In the genomic region with DNA sequence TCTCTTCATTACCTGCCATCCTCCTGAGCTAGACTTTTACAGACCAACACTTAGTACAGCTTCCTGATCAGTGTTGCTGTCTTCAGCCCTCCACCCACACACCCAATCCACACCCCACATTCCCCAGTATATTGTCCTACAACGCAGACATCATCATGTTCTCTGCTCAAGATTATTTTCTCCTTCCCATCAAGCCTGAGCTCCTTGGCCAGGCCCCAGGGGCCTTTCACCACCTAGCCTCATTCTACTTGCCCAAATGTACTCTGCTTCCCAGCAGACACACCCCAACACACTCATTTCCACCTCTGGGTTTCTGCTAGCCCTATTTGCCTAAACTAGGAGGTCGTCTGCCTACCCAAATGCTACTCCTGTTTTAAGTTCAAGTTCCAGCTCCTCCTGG, we compare ENCODE assay signal across 10 cellular contexts. TPM values are rescaled to one million over a fixed set of nuclear protein-coding genes. Genes with fewer than 3 reads are reported as not detected.
A peak's percentile ranks its signal among the peaks of the same experiment; 100 is the strongest.
DNase-seq lines count a peak whose midpoint lies in the region; ATAC-seq and TF ChIP-seq lines count a peak whose summit lies in the region.
"Had no signal": no experiment of that assay in that cellular context is flagged by ENCODE, and none has a peak within 500 bp of the region (broad histone marks: within the 10 kb centered on the region; RNA-seq: fewer than 3 reads in every experiment).

No MANE protein-coding gene starts in this region.

- CTCF ChIA-PET in CD4-positive, alpha-beta T cell (lab: Charles Lee), result interaction anchor here (0.5 to 4.0 kb wide), 9 partner anchors 9 to 313 kb away, joined by 3 to 40 read pairs (median 6); a partner anchor contains a TSS
- CTCF ChIA-PET in OCI-LY7 (lab: Charles Lee; ENCODE audit: unreplicated experiment), result interaction anchor here (1.8 kb wide), 1 partner anchor 64 kb away, joined by 6 read pairs; no protein-coding TSS in a partner anchor

- in situ Hi-C loops in GM13976 (cut with MboI; ENCODE audit: low sequenced_read_pairs, unreplicated experiment), result no loop called here

- intact Hi-C loops in CD4-positive, alpha-beta T cell (cut with DNase I, micrococcal nuclease), result no loop called here
- intact Hi-C loops in OCI-LY7 (cut with micrococcal nuclease; ENCODE audit: unreplicated experiment), result no loop called here

- peaks cover 38% of the 10 kb centered on the region for H3K4me1 Mint-ChIP-seq in CD4-positive, alpha-beta T cell (ENCODE audit: low read depth)
- H3K4me1 Mint-ChIP-seq in effector memory CD8-positive, alpha-beta T cell (ENCODE audit: low read depth in 2 of 2), result peaks cover 45 to 50% of the 10 kb centered on the region in 2 donors
- H3K4me1 Mint-ChIP-seq in natural killer cell treated with Interleukin-12 subunit alpha and Interleukin-12 subunit beta and Interleukin-15 and Interleukin-18, amount 100 ng/mL, for 72 hours (ENCODE audit: low read depth in 2 of 2), result peaks cover 27 to 49% of the 10 kb centered on the region in 2 donors

- DNase-seq in CD4-positive, alpha-beta T cell, result no peak
- DNase-seq in OCI-LY7 (ENCODE audit: low spot score) (no peak), GM13976 (ENCODE audit: low spot score) (no peak)
- DNase-seq in effector memory CD8-positive, alpha-beta T cell, result no peak
- no peak for DNase-seq in natural killer cell treated with Interleukin-12 subunit alpha and Interleukin-12 subunit beta and Interleukin-15 and Interleukin-18, amount 100 ng/mL, for 72 hours (ENCODE audit: low spot score)
- DNase-seq: COR-L47, NCI-H524 treated with DMSO at 0.1 percent for 48 hours had no signal

- no peaks in the 10 kb centered on the region for H3K9me3 ChIP-seq in CD4-positive, alpha-beta T cell (ENCODE audit: control insufficient read depth, low read length)
- no peaks in the 10 kb centered on the region for H3K9me3 ChIP-seq in OCI-LY7 (ENCODE audit: low read length)

- no peaks in the 10 kb centered on the region for H3K79me2 ChIP-seq in OCI-LY7 (ENCODE audit: insufficient read depth, low read depth, low read length)

- no TSS peak for BruUV-seq in OCI-LY7 (replicated peaks; lab: Mats Ljungman, UMichigan)

- no peak overlapping the region for H3K4me3 ChIP-seq in OCI-LY7 (ENCODE audit: low read depth, low read length, poor library complexity, severe bottlenecking)

- H3K4me2 ChIP-seq in OCI-LY7 (ENCODE audit: low read length), result peak overlapping the region; percentile 63; the same call in 1 of the 2 replicates

- peak overlapping the region; percentile 64 for H3K27ac ChIP-seq in CD4-positive, alpha-beta T cell (ENCODE audit: low read depth, low read length)
- no peak overlapping the region for H3K27ac ChIP-seq in OCI-LY7 (ENCODE audit: low read depth, low read length, poor library complexity, severe bottlenecking)

- peak overlapping the region; percentile 1 for H3K4me3 Mint-ChIP-seq in CD4-positive, alpha-beta T cell
- peak overlapping the region; percentile 84 to 85 for H3K4me3 Mint-ChIP-seq in effector memory CD8-positive, alpha-beta T cell
- H3K4me3 Mint-ChIP-seq in natural killer cell treated with Interleukin-12 subunit alpha and Interleukin-12 subunit beta and Interleukin-15 and Interleukin-18, amount 100 ng/mL, for 72 hours, result peak overlapping the region; percentile 60

- no peaks in the 10 kb centered on the region for H3K27me3 ChIP-seq in CD4-positive, alpha-beta T cell (ENCODE audit: control insufficient read depth, insufficient read depth, low read length)

- ATAC-seq in CD4-positive, alpha-beta T cell (ENCODE audit: poor library complexity), result no peak
- no peak for ATAC-seq in effector memory CD8-positive, alpha-beta T cell (replicated peaks)
- no peak for ATAC-seq in natural killer cell treated with Interleukin-12 subunit alpha and Interleukin-12 subunit beta and Interleukin-15 and Interleukin-18, amount 100 ng/mL, for 72 hours
- no peak for ATAC-seq in GM21717 (IDR thresholded peaks at IDR 0.05; ENCODE audit: unreplicated experiment)
- ATAC-seq in GM18870 (IDR thresholded peaks at IDR 0.05; ENCODE audit: unreplicated experiment), result no peak
- no peak for ATAC-seq in HG02840 (IDR thresholded peaks at IDR 0.05; ENCODE audit: low FRiP score, unreplicated experiment)

- peak overlapping the region; percentile 87 for H2AFZ ChIP-seq in OCI-LY7 (ENCODE audit: low read length)

- no peaks in the 10 kb centered on the region for H3K36me3 ChIP-seq in OCI-LY7 (ENCODE audit: insufficient read depth, low read length)

- H4K20me1 ChIP-seq in OCI-LY7 (ENCODE audit: insufficient read depth, low read length), result no peaks in the 10 kb centered on the region

- peaks cover 34% of the 10 kb centered on the region for H3K4me1 ChIP-seq in OCI-LY7 (ENCODE audit: insufficient read depth, low read length, poor library complexity, severe bottlenecking)

- POLR2A ChIA-PET in CD4-positive, alpha-beta T cell (lab: Charles Lee), result interaction anchor here (0.7 to 3.0 kb wide), 2 partner anchors 61 to 176 kb away, joined by 3 to 20 read pairs; a partner anchor contains a TSS
- POLR2A ChIA-PET in OCI-LY7 (lab: Charles Lee), result interaction anchor here (0.7 to 1.3 kb wide), 4 partner anchors 8 to 257 kb away, joined by 3 to 6 read pairs (median 3); no protein-coding TSS in a partner anchor

- no peaks in the 10 kb centered on the region for H3K9me2 ChIP-seq in OCI-LY7 (ENCODE audit: insufficient read depth, low read length)

- peak overlapping the region; percentile 93 for H3K27ac Mint-ChIP-seq in CD4-positive, alpha-beta T cell
- H3K27ac Mint-ChIP-seq in effector memory CD8-positive, alpha-beta T cell, result peak overlapping the region; percentile 98 to 99
- peak overlapping the region; percentile 30 to 79 for H3K27ac Mint-ChIP-seq in natural killer cell treated with Interleukin-12 subunit alpha and Interleukin-12 subunit beta and Interleukin-15 and Interleukin-18, amount 100 ng/mL, for 72 hours

- no peaks in the 10 kb centered on the region for H3K27me3 Mint-ChIP-seq in CD4-positive, alpha-beta T cell
- no peaks in the 10 kb centered on the region for H3K27me3 Mint-ChIP-seq in effector memory CD8-positive, alpha-beta T cell
- H3K27me3 Mint-ChIP-seq in natural killer cell treated with Interleukin-12 subunit alpha and Interleukin-12 subunit beta and Interleukin-15 and Interleukin-18, amount 100 ng/mL, for 72 hours, result no peaks in the 10 kb centered on the region

- TF ChIP-seq CTCF in CD4-positive, alpha-beta T cell (IDR thresholded peaks at IDR 0.05), result no peak
- no peak for TF ChIP-seq CTCF in OCI-LY7 (conservative IDR thresholded peaks at IDR 0.05; ENCODE audit: low read length)
- TF ChIP-seq CTCF in GM13976 (IDR thresholded peaks at IDR 0.05; ENCODE audit: borderline replicate concordance, control extremely low read depth, extremely low read depth, insufficient read depth, missing control alignments), result no peak

- no peaks in the 10 kb centered on the region for H3K36me3 Mint-ChIP-seq in CD4-positive, alpha-beta T cell (ENCODE audit: low read depth)
- peaks cover 22% of the 10 kb centered on the region for H3K36me3 Mint-ChIP-seq in effector memory CD8-positive, alpha-beta T cell (ENCODE audit: insufficient read depth)
- no peaks in the 10 kb centered on the region for H3K36me3 Mint-ChIP-seq in natural killer cell treated with Interleukin-12 subunit alpha and Interleukin-12 subunit beta and Interleukin-15 and Interleukin-18, amount 100 ng/mL, for 72 hours

- no peaks in the 10 kb centered on the region for H3K9me3 Mint-ChIP-seq in CD4-positive, alpha-beta T cell
- H3K9me3 Mint-ChIP-seq in effector memory CD8-positive, alpha-beta T cell, result no peaks in the 10 kb centered on the region
- H3K9me3 Mint-ChIP-seq in natural killer cell treated with Interleukin-12 subunit alpha and Interleukin-12 subunit beta and Interleukin-15 and Interleukin-18, amount 100 ng/mL, for 72 hours, result no peaks in the 10 kb centered on the region

RNA-seq across cellular contexts. Expression of a gene that starts 37.0 kb away (rescaled TPM):
- 1 to 10 TPM; 1.3 to 1.6 TPM for total RNA-seq in CD4-positive, alpha-beta T cell
- 0.03 and 1.2 TPM in 2 replicates for total RNA-seq in OCI-LY7 (2014; rRNA removed; shearing (Covaris generic))
- 0.36 TPM in 1 of 2 replicates, not detected in the other for total RNA-seq in OCI-LY7 (2022)
- 1 to 10 TPM in 1 of 2 donors, under 1 TPM in 1; 0.76 to 8.1 TPM for total RNA-seq in natural killer cell treated with Interleukin-12 subunit alpha and Interleukin-12 subunit beta and Interleukin-15 and Interleukin-18, amount 100 ng/mL, for 72 hours

Comparison
In these comparisons a context has a peak if more than half of its experiments do, and no peak if none do; other contexts are left out.
1. H3K4me3 Mint-ChIP-seq: peak in every context shown above with its lines; median percentile 84 in effector memory CD8-positive, alpha-beta T cell; 60 in natural killer cell treated with Interleukin-12 subunit alpha and Interleukin-12 subunit beta and Interleukin-15 and Interleukin-18, amount 100 ng/mL, for 72 hours; 1 in CD4-positive, alpha-beta T cell.